In genomic region chr1:26759531-26759930, GRCh38 we compare ENCODE assay signal across 18 cellular contexts. TPM values are rescaled to one million over a fixed set of nuclear protein-coding genes. Genes with fewer than 3 reads are reported as not detected.
DNase-seq lines count a peak whose midpoint lies in the region; ATAC-seq lines count a peak whose summit lies in the region.
"Had no signal": no experiment of that assay in that cellular context is flagged by ENCODE, and none has a peak within 500 bp of the region (broad histone marks: within the 10 kb centered on the region; RNA-seq: fewer than 3 reads in every experiment).

No MANE protein-coding gene starts in this region.

- H3K4me3 ChIP-seq in CD4-positive, CD25-positive, alpha-beta regulatory T cell (ENCODE audit: low read depth, low read length), result no peak overlapping the region
- no peak overlapping the region for H3K4me3 ChIP-seq in CD8-positive, alpha-beta memory T cell (ENCODE audit: low read length)
- no peak overlapping the region for H3K4me3 ChIP-seq in naive thymus-derived CD4-positive, alpha-beta T cell (ENCODE audit: low read length)
- H3K4me3 ChIP-seq in MG63, result no peak overlapping the region

- H3K27ac Mint-ChIP-seq in CD4-positive, CD25-positive, alpha-beta regulatory T cell, result peak overlapping the region; percentile 26 to 78 (median 52)
- H3K27ac Mint-ChIP-seq in CD8-positive, alpha-beta memory T cell, result peak overlapping the region in 6 of 8 donors; percentile 26 to 68 (median 41)
- H3K27ac Mint-ChIP-seq in effector memory CD8-positive, alpha-beta T cell, result peak overlapping the region; percentile 23 to 54
- H3K27ac Mint-ChIP-seq in naive thymus-derived CD4-positive, alpha-beta T cell, result peak overlapping the region in 5 of 9 donors; percentile 52 to 79 (median 64)

- peaks cover 68% of the 10 kb centered on the region for H3K36me3 ChIP-seq in CD4-positive, CD25-positive, alpha-beta regulatory T cell (ENCODE audit: control insufficient read depth, insufficient read depth, low read length)
- peaks cover 40% of the 10 kb centered on the region for H3K36me3 ChIP-seq in CD8-positive, alpha-beta memory T cell (ENCODE audit: insufficient read depth, low read length)
- H3K36me3 ChIP-seq in naive thymus-derived CD4-positive, alpha-beta T cell (ENCODE audit: control insufficient read depth in 2 of 3, insufficient read depth in 3 of 3, low read length in 3 of 3), result peaks cover 6 to 75% (median 15%) of the 10 kb centered on the region in 3 experiments
- peaks cover 82% of the 10 kb centered on the region for H3K36me3 ChIP-seq in MG63

- H3K4me1 ChIP-seq in CD4-positive, CD25-positive, alpha-beta regulatory T cell (ENCODE audit: control insufficient read depth, insufficient read depth, low read length, poor library complexity, severe bottlenecking), result no peaks in the 10 kb centered on the region
- H3K4me1 ChIP-seq in CD8-positive, alpha-beta memory T cell (ENCODE audit: insufficient read depth, low read length), result peaks cover 3% of the 10 kb centered on the region
- H3K4me1 ChIP-seq in naive thymus-derived CD4-positive, alpha-beta T cell (ENCODE audit: control insufficient read depth in 2 of 2, insufficient read depth in 2 of 2, low read length in 2 of 2), result peaks cover 0 to 2% of the 10 kb centered on the region in 2 donors

- ATAC-seq in CD4-positive, CD25-positive, alpha-beta regulatory T cell (ENCODE audit: low read depth in 2 of 2), result no peak
- no peak for ATAC-seq in effector memory CD8-positive, alpha-beta T cell (replicated peaks)
- no peak for ATAC-seq in naive thymus-derived CD4-positive, alpha-beta T cell
- ATAC-seq: Panc1, Right ventricle myocardium inferior had no signal

- H3K9me3 ChIP-seq in CD4-positive, CD25-positive, alpha-beta regulatory T cell (ENCODE audit: control insufficient read depth in 2 of 2, low read length in 2 of 2), result no peaks in the 10 kb centered on the region
- H3K9me3 ChIP-seq in CD8-positive, alpha-beta memory T cell (ENCODE audit: low read length), result no peaks in the 10 kb centered on the region
- H3K9me3 ChIP-seq in naive thymus-derived CD4-positive, alpha-beta T cell (ENCODE audit: control insufficient read depth in 2 of 3, low read length in 3 of 3), result no peaks in the 10 kb centered on the region
- no peaks in the 10 kb centered on the region for H3K9me3 ChIP-seq in MG63

- intact Hi-C loops in naive thymus-derived CD4-positive, alpha-beta T cell (cut with micrococcal nuclease), result no loop called here

- DNase-seq in CD4-positive, CD25-positive, alpha-beta regulatory T cell, result no peak
- DNase-seq in CD8-positive, alpha-beta memory T cell, result no peak
- no peak for DNase-seq in effector memory CD8-positive, alpha-beta T cell
- no peak for DNase-seq in naive thymus-derived CD4-positive, alpha-beta T cell
- DNase-seq in cortex of kidney (lab: John Stamatoyannopoulos, UW), result no peak
- DNase-seq in MG63, result no peak
- DNase-seq in OCI-M1 (lab: John Stamatoyannopoulos, UW), result no peak
- DNase-seq: COR-L47, IMR-90, Kasumi-1, NCI-H1417, NCI-H1930, NCI-H2171, NCI-H446 treated with DMSO at 0.1 percent for 48 hours, NCI-H748 treated with DMSO at 0.1 percent for 48 hours had no signal

- no peaks in the 10 kb centered on the region for H3K27me3 Mint-ChIP-seq in CD4-positive, CD25-positive, alpha-beta regulatory T cell
- H3K27me3 Mint-ChIP-seq in CD8-positive, alpha-beta memory T cell, result no peaks in the 10 kb centered on the region
- no peaks in the 10 kb centered on the region for H3K27me3 Mint-ChIP-seq in effector memory CD8-positive, alpha-beta T cell
- H3K27me3 Mint-ChIP-seq in naive thymus-derived CD4-positive, alpha-beta T cell, result no peaks in the 10 kb centered on the region
- H3K27me3 Mint-ChIP-seq: B cell had no signal

- no peaks in the 10 kb centered on the region for H3K27me3 ChIP-seq in CD4-positive, CD25-positive, alpha-beta regulatory T cell (ENCODE audit: control insufficient read depth, insufficient read depth, low read length)
- H3K27me3 ChIP-seq in CD8-positive, alpha-beta memory T cell (ENCODE audit: insufficient read depth, low read length, poor library complexity, severe bottlenecking), result no peaks in the 10 kb centered on the region
- H3K27me3 ChIP-seq in naive thymus-derived CD4-positive, alpha-beta T cell (ENCODE audit: control insufficient read depth in 2 of 2, insufficient read depth in 2 of 2, low read length in 2 of 2), result no peaks in the 10 kb centered on the region
- no peaks in the 10 kb centered on the region for H3K27me3 ChIP-seq in MG63

- H3K27ac ChIP-seq in CD4-positive, CD25-positive, alpha-beta regulatory T cell (ENCODE audit: insufficient read depth, low read length, poor library complexity, severe bottlenecking), result no peak overlapping the region
- no peak overlapping the region for H3K27ac ChIP-seq in CD8-positive, alpha-beta memory T cell (ENCODE audit: low read depth, low read length)
- peak overlapping the region; percentile 18 for H3K27ac ChIP-seq in naive thymus-derived CD4-positive, alpha-beta T cell (ENCODE audit: low read depth, low read length)

- no peak overlapping the region for H3K4me3 Mint-ChIP-seq in CD4-positive, CD25-positive, alpha-beta regulatory T cell
- H3K4me3 Mint-ChIP-seq in CD8-positive, alpha-beta memory T cell, result no peak overlapping the region
- H3K4me3 Mint-ChIP-seq in effector memory CD8-positive, alpha-beta T cell, result no peak overlapping the region
- H3K4me3 Mint-ChIP-seq in naive thymus-derived CD4-positive, alpha-beta T cell, result no peak overlapping the region
- H3K4me3 Mint-ChIP-seq: B cell had no signal

- peaks cover 5 to 38% (median 18%) of the 10 kb centered on the region in 4 donors for H3K4me1 Mint-ChIP-seq in CD4-positive, CD25-positive, alpha-beta regulatory T cell
- H3K4me1 Mint-ChIP-seq in CD8-positive, alpha-beta memory T cell, result peaks cover 28 to 53% (median 35%) of the 10 kb centered on the region in 3 donors
- H3K4me1 Mint-ChIP-seq in effector memory CD8-positive, alpha-beta T cell (ENCODE audit: low read depth in 2 of 2), result peaks cover 17 to 23% of the 10 kb centered on the region in 2 donors
- peaks cover 7 to 46% (median 43%) of the 10 kb centered on the region in 7 donors for H3K4me1 Mint-ChIP-seq in naive thymus-derived CD4-positive, alpha-beta T cell

- peaks cover 29% of the 10 kb centered on the region for H3K36me3 Mint-ChIP-seq in CD4-positive, CD25-positive, alpha-beta regulatory T cell
- H3K36me3 Mint-ChIP-seq in CD8-positive, alpha-beta memory T cell, result peaks cover 8 to 71% (median 23%) of the 10 kb centered on the region in 3 donors
- H3K36me3 Mint-ChIP-seq in effector memory CD8-positive, alpha-beta T cell (ENCODE audit: insufficient read depth), result peaks cover 76% of the 10 kb centered on the region
- peaks cover 5 to 40% (median 22%) of the 10 kb centered on the region in 5 donors for H3K36me3 Mint-ChIP-seq in naive thymus-derived CD4-positive, alpha-beta T cell

- POLR2A ChIA-PET in CD8-positive, alpha-beta memory T cell (lab: Charles Lee), result no interaction called here
- POLR2A ChIA-PET in naive thymus-derived CD4-positive, alpha-beta T cell (lab: Charles Lee), result interaction anchor here (1.2 to 2.0 kb wide), 6 partner anchors 11 to 70 kb away, joined by 3 to 5 read pairs (median 4); no protein-coding TSS in a partner anchor

- peaks cover 0 to 1% (median 0%) of the 10 kb centered on the region in 7 donors for H3K9me3 Mint-ChIP-seq in CD4-positive, CD25-positive, alpha-beta regulatory T cell
- no peaks in the 10 kb centered on the region for H3K9me3 Mint-ChIP-seq in CD8-positive, alpha-beta memory T cell
- H3K9me3 Mint-ChIP-seq in effector memory CD8-positive, alpha-beta T cell, result no peaks in the 10 kb centered on the region
- peaks cover 0 to 3% (median 0%) of the 10 kb centered on the region in 11 donors for H3K9me3 Mint-ChIP-seq in naive thymus-derived CD4-positive, alpha-beta T cell

- CTCF ChIA-PET in CD8-positive, alpha-beta memory T cell (lab: Charles Lee), result interaction anchor here (1.6 to 1.7 kb wide), 2 partner anchors 31 to 40 kb away, joined by 3 to 7 read pairs; no protein-coding TSS in a partner anchor
- CTCF ChIA-PET in naive thymus-derived CD4-positive, alpha-beta T cell (lab: Charles Lee), result interaction anchor here (0.6 to 1.7 kb wide), 4 partner anchors 26 to 394 kb away, joined by 3 to 5 read pairs (median 4); no protein-coding TSS in a partner anchor

RNA-seq across cellular contexts. Expression of gene PIGV, which starts 28.2 kb away (rescaled TPM):
- 8.6 TPM for total RNA-seq in CD4-positive, CD25-positive, alpha-beta regulatory T cell
- 10 to 100 TPM in 2 of 4 donors, 1 to 10 TPM in 2; 8.3 to 13.2 (median 9.8) TPM for polyA plus RNA-seq in CD4-positive, CD25-positive, alpha-beta regulatory T cell
- total RNA-seq in CD8-positive, alpha-beta memory T cell, result 10 to 100 TPM; 23.6 to 24.9 TPM
- 19.1 TPM for polyA plus RNA-seq in CD8-positive, alpha-beta memory T cell
- 10 to 100 TPM in 4 of 5 experiments, 1 to 10 TPM in 1; 8.4 to 17.9 (median 16.7) TPM for total RNA-seq in naive thymus-derived CD4-positive, alpha-beta T cell
- polyA plus RNA-seq in naive thymus-derived CD4-positive, alpha-beta T cell, result 10 to 100 TPM in 1 of 2 donors, 1 to 10 TPM in 1; 7.0 to 11.3 TPM
- 10.5 and 11.7 TPM in 2 replicates for total RNA-seq in MG63 (2014; rRNA removed; shearing (Covaris generic); ENCODE audit: low replicate concordance)
